ENCODE assay signal across 1 cellular context in genomic region chr9:137618105-137619067, GRCh38.
A peak's percentile ranks its signal among the peaks of the same experiment; 100 is the strongest.
TF ChIP-seq lines count a peak whose summit lies in the region.

EHMT1 (plus strand) TSS chr9:137619005; CDS start chr9:137619029, 24 bp downstream.

TF ChIP-seq in HepG2, 621 proteins besides CTCF, POLR2A, EP300 and RAD21 (continued from another document and continues in another):
- TF ChIP-seq, protein P1, sequence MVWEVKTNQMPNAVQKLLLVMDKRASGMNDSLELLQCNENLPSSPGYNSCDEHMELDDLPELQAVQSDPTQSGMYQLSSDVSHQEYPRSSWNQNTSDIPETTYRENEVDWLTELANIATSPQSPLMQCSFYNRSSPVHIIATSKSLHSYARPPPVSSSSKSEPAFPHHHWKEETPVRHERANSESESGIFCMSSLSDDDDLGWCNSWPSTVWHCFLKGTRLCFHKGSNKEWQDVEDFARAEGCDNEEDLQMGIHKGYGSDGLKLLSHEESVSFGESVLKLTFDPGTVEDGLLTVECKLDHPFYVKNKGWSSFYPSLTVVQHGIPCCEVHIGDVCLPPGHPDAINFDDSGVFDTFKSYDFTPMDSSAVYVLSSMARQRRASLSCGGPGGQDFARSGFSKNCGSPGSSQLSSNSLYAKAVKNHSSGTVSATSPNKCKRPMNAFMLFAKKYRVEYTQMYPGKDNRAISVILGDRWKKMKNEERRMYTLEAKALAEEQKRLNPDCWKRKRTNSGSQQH (CRISPR knock-in tag; IDR thresholded peaks at IDR 0.05; ENCODE audit: low read depth): peak; percentile 63; the same call in 1 of the 2 replicates
- TF ChIP-seq TERF1 (CRISPR knock-in tag; IDR thresholded peaks at IDR 0.05): no peak
- peak; percentile 66 for TF ChIP-seq PTBP1 (IDR thresholded peaks at IDR 0.05; ENCODE audit: low read depth, low read length, poor library complexity, severe bottlenecking)
- no peak; the same call in 1 of the 2 replicates for TF ChIP-seq ZNF546 (CRISPR knock-in tag; conservative IDR thresholded peaks at IDR 0.05)
- no peak for TF ChIP-seq JUN (CRISPR knock-in tag; IDR thresholded peaks at IDR 0.05)
- no peak for TF ChIP-seq ZEB1 (IDR thresholded peaks at IDR 0.05; ENCODE audit: insufficient replicate concordance, low read depth)
- TF ChIP-seq ZNF205 (CRISPR knock-in tag; IDR thresholded peaks at IDR 0.05): no peak
- TF ChIP-seq PHF20 (CRISPR knock-in tag; IDR thresholded peaks at IDR 0.05): peak; percentile 88
- TF ChIP-seq ZNF562 (CRISPR knock-in tag; IDR thresholded peaks at IDR 0.05; ENCODE audit: borderline replicate concordance): no peak
- TF ChIP-seq TEAD3 (CRISPR knock-in tag; optimal IDR thresholded peaks at IDR 0.05; ENCODE audit: borderline replicate concordance): peak; percentile 34
- no peak for TF ChIP-seq HNRNPUL1 (IDR thresholded peaks at IDR 0.05; ENCODE audit: low read depth, low read length)
- TF ChIP-seq MTF1 (CRISPR knock-in tag; IDR thresholded peaks at IDR 0.05): no peak
- TF ChIP-seq NFIB (CRISPR knock-in tag; IDR thresholded peaks at IDR 0.05; ENCODE audit: borderline replicate concordance): no peak
- TF ChIP-seq ZNF12 (CRISPR knock-in tag; IDR thresholded peaks at IDR 0.05): no peak
- TF ChIP-seq ZBTB1 (CRISPR knock-in tag; IDR thresholded peaks at IDR 0.05; ENCODE audit: borderline replicate concordance): no peak
- TF ChIP-seq ZNF510 (CRISPR knock-in tag; IDR thresholded peaks at IDR 0.05; ENCODE audit: low read depth): 0 out of 2 replicates have a peak, but pooled peaks have one; percentile 52
- TF ChIP-seq CBX5 (CRISPR knock-in tag; IDR thresholded peaks at IDR 0.05; ENCODE audit: borderline replicate concordance): no peak
- TF ChIP-seq PRPF4 (IDR thresholded peaks at IDR 0.05; ENCODE audit: low read depth, low read length, poor library complexity, severe bottlenecking): no peak
- TF ChIP-seq ZBTB20 (CRISPR knock-in tag; IDR thresholded peaks at IDR 0.05; ENCODE audit: borderline replicate concordance, low read depth): peak; percentile 39; the same call in 1 of the 2 replicates
- no peak for TF ChIP-seq CREBL2 (CRISPR knock-in tag; IDR thresholded peaks at IDR 0.05; ENCODE audit: borderline replicate concordance)
- TF ChIP-seq GTF2F1 (IDR thresholded peaks at IDR 0.05; ENCODE audit: low read length): no peak
- TF ChIP-seq KLF12 (CRISPR knock-in tag; IDR thresholded peaks at IDR 0.05; ENCODE audit: borderline replicate concordance): peak; percentile 70; the same call in 1 of the 2 replicates
- no peak for TF ChIP-seq ZNF672 (CRISPR knock-in tag; IDR thresholded peaks at IDR 0.05)
- TF ChIP-seq GLI4 (CRISPR knock-in tag; IDR thresholded peaks at IDR 0.05; ENCODE audit: borderline replicate concordance): no peak
- TF ChIP-seq, protein P2, sequence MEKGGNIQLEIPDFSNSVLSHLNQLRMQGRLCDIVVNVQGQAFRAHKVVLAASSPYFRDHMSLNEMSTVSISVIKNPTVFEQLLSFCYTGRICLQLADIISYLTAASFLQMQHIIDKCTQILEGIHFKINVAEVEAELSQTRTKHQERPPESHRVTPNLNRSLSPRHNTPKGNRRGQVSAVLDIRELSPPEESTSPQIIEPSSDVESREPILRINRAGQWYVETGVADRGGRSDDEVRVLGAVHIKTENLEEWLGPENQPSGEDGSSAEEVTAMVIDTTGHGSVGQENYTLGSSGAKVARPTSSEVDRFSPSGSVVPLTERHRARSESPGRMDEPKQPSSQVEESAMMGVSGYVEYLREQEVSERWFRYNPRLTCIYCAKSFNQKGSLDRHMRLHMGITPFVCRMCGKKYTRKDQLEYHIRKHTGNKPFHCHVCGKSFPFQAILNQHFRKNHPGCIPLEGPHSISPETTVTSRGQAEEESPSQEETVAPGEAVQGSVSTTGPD (CRISPR knock-in tag; IDR thresholded peaks at IDR 0.05): no peak
- TF ChIP-seq, protein P3, sequence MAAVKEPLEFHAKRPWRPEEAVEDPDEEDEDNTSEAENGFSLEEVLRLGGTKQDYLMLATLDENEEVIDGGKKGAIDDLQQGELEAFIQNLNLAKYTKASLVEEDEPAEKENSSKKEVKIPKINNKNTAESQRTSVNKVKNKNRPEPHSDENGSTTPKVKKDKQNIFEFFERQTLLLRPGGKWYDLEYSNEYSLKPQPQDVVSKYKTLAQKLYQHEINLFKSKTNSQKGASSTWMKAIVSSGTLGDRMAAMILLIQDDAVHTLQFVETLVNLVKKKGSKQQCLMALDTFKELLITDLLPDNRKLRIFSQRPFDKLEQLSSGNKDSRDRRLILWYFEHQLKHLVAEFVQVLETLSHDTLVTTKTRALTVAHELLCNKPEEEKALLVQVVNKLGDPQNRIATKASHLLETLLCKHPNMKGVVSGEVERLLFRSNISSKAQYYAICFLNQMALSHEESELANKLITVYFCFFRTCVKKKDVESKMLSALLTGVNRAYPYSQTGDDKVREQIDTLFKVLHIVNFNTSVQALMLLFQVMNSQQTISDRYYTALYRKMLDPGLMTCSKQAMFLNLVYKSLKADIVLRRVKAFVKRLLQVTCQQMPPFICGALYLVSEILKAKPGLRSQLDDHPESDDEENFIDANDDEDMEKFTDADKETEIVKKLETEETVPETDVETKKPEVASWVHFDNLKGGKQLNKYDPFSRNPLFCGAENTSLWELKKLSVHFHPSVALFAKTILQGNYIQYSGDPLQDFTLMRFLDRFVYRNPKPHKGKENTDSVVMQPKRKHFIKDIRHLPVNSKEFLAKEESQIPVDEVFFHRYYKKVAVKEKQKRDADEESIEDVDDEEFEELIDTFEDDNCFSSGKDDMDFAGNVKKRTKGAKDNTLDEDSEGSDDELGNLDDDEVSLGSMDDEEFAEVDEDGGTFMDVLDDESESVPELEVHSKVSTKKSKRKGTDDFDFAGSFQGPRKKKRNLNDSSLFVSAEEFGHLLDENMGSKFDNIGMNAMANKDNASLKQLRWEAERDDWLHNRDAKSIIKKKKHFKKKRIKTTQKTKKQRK (IDR thresholded peaks at IDR 0.05; ENCODE audit: low read length): no peak
- peak; percentile 62; the same call in 1 of the 2 replicates for TF ChIP-seq YEATS4 (CRISPR knock-in tag; IDR thresholded peaks at IDR 0.05; ENCODE audit: borderline replicate concordance)
- TF ChIP-seq SOX13 (IDR thresholded peaks at IDR 0.05): no peak
- TF ChIP-seq SOX13 (CRISPR knock-in tag; conservative IDR thresholded peaks at IDR 0.05 in 1 of 2, IDR thresholded peaks at IDR 0.05 in 1 of 2): no peak
- peak; percentile 57 for TF ChIP-seq UBTF (CRISPR knock-in tag; IDR thresholded peaks at IDR 0.05)
- no peak for TF ChIP-seq ZNF816 (CRISPR knock-in tag; IDR thresholded peaks at IDR 0.05; ENCODE audit: borderline replicate concordance)
- no peak for TF ChIP-seq ZNF7 (CRISPR knock-in tag; IDR thresholded peaks at IDR 0.05)
- TF ChIP-seq ZNF407 (CRISPR knock-in tag; IDR thresholded peaks at IDR 0.05; ENCODE audit: not compliant biosample characterization): no peak
- TF ChIP-seq PHF5A (CRISPR knock-in tag; IDR thresholded peaks at IDR 0.05; ENCODE audit: low read depth, unreplicated experiment): no peak
- no peak for TF ChIP-seq GFI1 (CRISPR knock-in tag; IDR thresholded peaks at IDR 0.05; ENCODE audit: borderline replicate concordance)
- TF ChIP-seq ZNF580 (CRISPR knock-in tag; IDR thresholded peaks at IDR 0.05; ENCODE audit: borderline replicate concordance, low read depth): no peak
- TF ChIP-seq ZNF605 (CRISPR knock-in tag; IDR thresholded peaks at IDR 0.05): no peak
- peak; percentile 69; the same call in 1 of the 2 replicates for TF ChIP-seq ZNF138 (CRISPR knock-in tag; IDR thresholded peaks at IDR 0.05; ENCODE audit: low read depth)
- TF ChIP-seq ARNT (IDR thresholded peaks at IDR 0.05): no peak
- TF ChIP-seq DNMT1 (CRISPR knock-in tag; IDR thresholded peaks at IDR 0.05): no peak
- TF ChIP-seq NONO (IDR thresholded peaks at IDR 0.05): no peak
- TF ChIP-seq NONO (CRISPR knock-in tag; conservative IDR thresholded peaks at IDR 0.05): 0 out of 2 replicates have a peak, but pooled peaks have one; percentile 17
- TF ChIP-seq, protein P4, sequence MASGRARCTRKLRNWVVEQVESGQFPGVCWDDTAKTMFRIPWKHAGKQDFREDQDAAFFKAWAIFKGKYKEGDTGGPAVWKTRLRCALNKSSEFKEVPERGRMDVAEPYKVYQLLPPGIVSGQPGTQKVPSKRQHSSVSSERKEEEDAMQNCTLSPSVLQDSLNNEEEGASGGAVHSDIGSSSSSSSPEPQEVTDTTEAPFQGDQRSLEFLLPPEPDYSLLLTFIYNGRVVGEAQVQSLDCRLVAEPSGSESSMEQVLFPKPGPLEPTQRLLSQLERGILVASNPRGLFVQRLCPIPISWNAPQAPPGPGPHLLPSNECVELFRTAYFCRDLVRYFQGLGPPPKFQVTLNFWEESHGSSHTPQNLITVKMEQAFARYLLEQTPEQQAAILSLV (CRISPR knock-in tag; IDR thresholded peaks at IDR 0.05; ENCODE audit: borderline replicate concordance): peak; percentile 57; the same call in 1 of the 2 replicates
- TF ChIP-seq ZBTB21 (CRISPR knock-in tag; IDR thresholded peaks at IDR 0.05): no peak
- no peak for TF ChIP-seq ZNF20 (CRISPR knock-in tag; IDR thresholded peaks at IDR 0.05)
